Comparison of ENCODE assay signal across 2 cellular contexts in genomic region chr5:119512277-119512676, GRCh38.
TF ChIP-seq lines count a peak whose summit lies in the region.

No MANE protein-coding gene starts in this region.

TF ChIP-seq in HepG2, 621 proteins besides CTCF, POLR2A, EP300 and RAD21:
- TF ChIP-seq HIVEP1 (CRISPR knock-in tag; IDR thresholded peaks at IDR 0.05) (no peak), NFE2L1 (CRISPR knock-in tag; IDR thresholded peaks at IDR 0.05; ENCODE audit: borderline replicate concordance) (no peak), SCMH1 (CRISPR knock-in tag; IDR thresholded peaks at IDR 0.05; ENCODE audit: borderline replicate concordance) (no peak), BHLHE40 (IDR thresholded peaks at IDR 0.05; ENCODE audit: low read length) (no peak), ZBTB39 (CRISPR knock-in tag; IDR thresholded peaks at IDR 0.05) (no peak), ZNF317 (CRISPR knock-in tag; IDR thresholded peaks at IDR 0.05) (peak; percentile 87), HCFC1 (IDR thresholded peaks at IDR 0.05; ENCODE audit: low read depth, low read length) (no peak)
TF ChIP-seq in HepG2: peak in this region for 1.

TF ChIP-seq in K562, 482 proteins besides CTCF, POLR2A, EP300 and RAD21:
- TF ChIP-seq FOSL1 (tag; conservative IDR thresholded peaks at IDR 0.05) (peak; percentile 37; the same call in 1 of the 2 replicates), PHTF2 (CRISPR knock-in tag; IDR thresholded peaks at IDR 0.05) (no peak), CBX3 (IDR thresholded peaks at IDR 0.05; ENCODE audit: borderline replicate concordance in 1 of 2, low read length in 2 of 2) (peak in 1 of 2 experiments; percentile 78; a peak in 2 of 3 replicates), TRIM28 (IDR thresholded peaks at IDR 0.05) (peak; percentile 68; the same call in 1 of the 2 replicates), CBX5 (IDR thresholded peaks at IDR 0.05; ENCODE audit: borderline replicate concordance, low read depth) (0 out of 2 replicates have a peak, but pooled peaks have one; percentile 45)
